ENCODE assay signal across 8 cellular contexts in the genomic region with DNA sequence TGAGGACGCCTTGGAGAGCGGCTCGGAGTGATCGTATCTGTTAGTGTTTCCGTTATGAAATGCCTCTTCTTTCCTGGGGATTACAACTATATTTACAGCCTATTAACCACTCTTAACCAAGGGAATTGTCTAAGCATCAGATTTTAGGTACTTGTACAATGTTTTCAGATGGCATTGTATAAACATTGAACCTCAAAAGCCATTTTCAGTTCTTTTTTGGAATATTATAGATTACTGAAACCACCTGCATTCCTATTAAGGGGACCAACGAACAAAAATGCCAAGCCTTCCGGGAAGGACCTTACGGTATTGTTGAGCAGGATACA. TPM values are rescaled to one million over a fixed set of nuclear protein-coding genes. Genes with fewer than 3 reads are reported as not detected.
DNase-seq lines count a peak whose midpoint lies in the region; ATAC-seq and TF ChIP-seq lines count a peak whose summit lies in the region.

No MANE protein-coding gene starts in this region.

- H3K27me3 Mint-ChIP-seq in activated CD4-positive, alpha-beta T cell treated with anti-CD3 and anti-CD28 coated beads for 36 hours, result peaks cover 15% of the 10 kb centered on the region

- no peak for TF ChIP-seq RAD21 in liver (IDR thresholded peaks at IDR 0.05)

- peaks cover 6% of the 10 kb centered on the region for H3K4me1 Mint-ChIP-seq in activated CD4-positive, alpha-beta T cell treated with anti-CD3 and anti-CD28 coated beads for 36 hours

- no peaks in the 10 kb centered on the region for H3K27me3 ChIP-seq in liver (ENCODE audit: control insufficient read depth in 4 of 4, insufficient read depth in 4 of 4, low read length in 3 of 4)
- no peaks in the 10 kb centered on the region for H3K27me3 ChIP-seq in thoracic aorta (replicated peaks; ENCODE audit: insufficient read depth)

- H3K9me3 ChIP-seq in liver (ENCODE audit: control insufficient read depth in 4 of 4, low read length in 3 of 4), result no peaks in the 10 kb centered on the region
- no peaks in the 10 kb centered on the region for H3K9me3 ChIP-seq in thoracic aorta

- peak overlapping the region; percentile 33 to 99 (median 68) for H3K4me3 ChIP-seq in liver (ENCODE audit: low read depth in 1 of 3, low read length in 3 of 3)
- H3K4me3 ChIP-seq in thoracic aorta, result peak overlapping the region; percentile 93

- no peak for DNase-seq in activated CD4-positive, alpha-beta T cell treated with anti-CD3 and anti-CD28 coated beads for 36 hours
- no peak for DNase-seq in activated CD4-positive, alpha-beta T cell treated with anti-CD3 and anti-CD28 coated beads for 1 hour
- no peak for DNase-seq in thoracic aorta (ENCODE audit: low spot score)
- DNase-seq in AG20443 (ENCODE audit: low spot score), result no peak

- intact Hi-C loops in activated CD4-positive, alpha-beta T cell treated with anti-CD3 and anti-CD28 coated beads for 36 hours (cut with DNase I, micrococcal nuclease), result loop anchor here (2.0 to 10.0 kb wide), 8 partner anchors 25 to 935 kb away; partner anchors contain the start of genes ARIH1 (in 1 of the 2), BBS4 (in 1 of the 2), HIGD2B (in 1 of the 2) and MYO9A (in 1 of the 2)

- 6% methylated on average over 8 of the region's 8 CpGs for WGBS in liver

- no peaks in the 10 kb centered on the region for H3K9me3 Mint-ChIP-seq in activated CD4-positive, alpha-beta T cell treated with anti-CD3 and anti-CD28 coated beads for 36 hours (ENCODE audit: low read depth)

- H3K36me3 Mint-ChIP-seq in activated CD4-positive, alpha-beta T cell treated with anti-CD3 and anti-CD28 coated beads for 36 hours (ENCODE audit: low read depth), result no peaks in the 10 kb centered on the region

- POLR2A ChIA-PET in activated CD4-positive, alpha-beta T cell treated with anti-CD3 and anti-CD28 coated beads for 36 hours (lab: Charles Lee), result no interaction called here

- H3K36me3 ChIP-seq in liver (ENCODE audit: control insufficient read depth in 4 of 4, insufficient read depth in 3 of 4, low read depth in 1 of 4, low read length in 3 of 4) (no peaks in the 10 kb centered on the region), thoracic aorta (no peaks in the 10 kb centered on the region)

- no peak for TF ChIP-seq CTCF in liver (IDR thresholded peaks at IDR 0.05; ENCODE audit: low read depth, low read length, missing input control)
- TF ChIP-seq CTCF in thoracic aorta (IDR thresholded peaks at IDR 0.05), result no peak

- peak overlapping the region; percentile 74 for H3K4me3 Mint-ChIP-seq in activated CD4-positive, alpha-beta T cell treated with anti-CD3 and anti-CD28 coated beads for 36 hours

- H3K27ac Mint-ChIP-seq in activated CD4-positive, alpha-beta T cell treated with anti-CD3 and anti-CD28 coated beads for 36 hours, result peak overlapping the region; percentile 18

- CTCF ChIA-PET in activated CD4-positive, alpha-beta T cell treated with anti-CD3 and anti-CD28 coated beads for 36 hours (lab: Charles Lee), result no interaction called here

- H3K4me1 ChIP-seq in liver (ENCODE audit: control insufficient read depth in 4 of 4, insufficient read depth in 4 of 4, low read length in 3 of 4), result peaks cover 0 to 16% (median 1%) of the 10 kb centered on the region in 4 donors
- H3K4me1 ChIP-seq in thoracic aorta (ENCODE audit: control insufficient read depth in 1 of 2, low read depth in 2 of 2), result peaks cover 6 to 39% of the 10 kb centered on the region in 2 donors

- H3K27ac ChIP-seq in angular gyrus (ENCODE audit: low read depth, low read length) (peak overlapping the region; percentile 92), liver (ENCODE audit: low read depth in 1 of 2, low read length in 2 of 2) (peak overlapping the region; percentile 27 to 71), thoracic aorta (peak overlapping the region; percentile 61 to 64)

- ATAC-seq in activated CD4-positive, alpha-beta T cell treated with anti-CD3 and anti-CD28 coated beads for 36 hours, result no peak
- no peak for ATAC-seq in thoracic aorta (ENCODE audit: insufficient number of reproducible peaks, low FRiP score, low read depth)
- no peak for ATAC-seq in HG03139 (IDR thresholded peaks at IDR 0.05; ENCODE audit: unreplicated experiment)
- no peak for ATAC-seq in GM19395 (IDR thresholded peaks at IDR 0.05; ENCODE audit: unreplicated experiment)

- peak overlapping the region; percentile 26 to 67 for H3K9ac ChIP-seq in liver (ENCODE audit: low read depth in 1 of 2, low read length in 2 of 2)

TF ChIP-seq in liver, 16 proteins besides CTCF, POLR2A, EP300 and RAD21:
- TF ChIP-seq SP1 (IDR thresholded peaks at IDR 0.05) (no peak), JUND (IDR thresholded peaks at IDR 0.05) (no peak), HNF4G (IDR thresholded peaks at IDR 0.05) (no peak), TAF1 (conservative IDR thresholded peaks at IDR 0.05) (no peak)

RNA-seq across cellular contexts. Expression of gene NEO1, which starts 1.1 kb away (rescaled TPM):
- total RNA-seq in activated CD4-positive, alpha-beta T cell treated with anti-CD3 and anti-CD28 coated beads for 36 hours, result 1 to 10 TPM; 6.6 to 8.0 TPM
- total RNA-seq in liver, result 1 to 10 TPM; 5.6 to 9.9 TPM
- 1 to 10 TPM; 1.6 to 5.9 TPM for polyA plus RNA-seq in liver
- total RNA-seq in thoracic aorta, result 10 to 100 TPM; 51.4 to 72.3 TPM

Comparison
In these comparisons a context has a peak if more than half of its experiments do, and no peak if none do; other contexts are left out.
1. RNA of gene NEO1, which starts 1.1 kb away (total RNA-seq): 51.4 to 72.3 TPM in thoracic aorta; 5.6 to 9.9 TPM in liver and 6.6 to 8.0 TPM in activated CD4-positive, alpha-beta T cell treated with anti-CD3 and anti-CD28 coated beads for 36 hours; every median in the first group is over 4 times any median in the second.
2. Peak in every context shown above with its lines, with median percentiles within 50 percentile points of each other: H3K27ac ChIP-seq.